ENCODE assay signal across 35 cellular contexts in genomic region chrX:111616786-111617185, GRCh38.
"Had no signal": no experiment of that assay in that cellular context is flagged by ENCODE, and none has a peak within 500 bp of the region (broad histone marks: within the 10 kb centered on the region; RNA-seq: fewer than 3 reads in every experiment).

No MANE protein-coding gene starts in this region.

- H3K27me3 ChIP-seq: MG63 had no signal

- H3K9me3 ChIP-seq: MG63 had no signal

- DNase-seq: Karpas-422, Kasumi-1, MG63, MM.1S, MV-4-11, NCI-H1048, NCI-H1092, NCI-H1092 treated with DMSO at 0.1 percent for 48 hours, NCI-H1105, NCI-H1105 treated with DMSO at 0.1 percent for 48 hours, NCI-H1417, NCI-H1417 treated with DMSO at 0.1 percent for 48 hours, NCI-H1436, NCI-H1436 treated with DMSO at 0.1 percent for 48 hours, NCI-H146, NCI-H1694, NCI-H1694 treated with DMSO at 0.1 percent for 48 hours, NCI-H187, NCI-H187 treated with DMSO at 0.1 percent for 48 hours, NCI-H1930, NCI-H2029, NCI-H2029 treated with DMSO at 0.1 percent for 48 hours, NCI-H2081, NCI-H2081 treated with DMSO at 0.1 percent for 48 hours, NCI-H2107, NCI-H2171, NCI-H2171 treated with DMSO at 0.1 percent for 48 hours, NCI-H2227 treated with DMSO at 0.1 percent for 48 hours, NCI-H226, NCI-H345, NCI-H446, NCI-H446 treated with DMSO at 0.1 percent for 48 hours, NCI-H510A, NCI-H510A treated with DMSO at 0.1 percent for 48 hours, NCI-H524 had no signal

- H3K4me3 ChIP-seq: MG63 had no signal

- H3K36me3 ChIP-seq: MG63 had no signal
